ENCODE assay signal across 8 cellular contexts in the genomic region with DNA sequence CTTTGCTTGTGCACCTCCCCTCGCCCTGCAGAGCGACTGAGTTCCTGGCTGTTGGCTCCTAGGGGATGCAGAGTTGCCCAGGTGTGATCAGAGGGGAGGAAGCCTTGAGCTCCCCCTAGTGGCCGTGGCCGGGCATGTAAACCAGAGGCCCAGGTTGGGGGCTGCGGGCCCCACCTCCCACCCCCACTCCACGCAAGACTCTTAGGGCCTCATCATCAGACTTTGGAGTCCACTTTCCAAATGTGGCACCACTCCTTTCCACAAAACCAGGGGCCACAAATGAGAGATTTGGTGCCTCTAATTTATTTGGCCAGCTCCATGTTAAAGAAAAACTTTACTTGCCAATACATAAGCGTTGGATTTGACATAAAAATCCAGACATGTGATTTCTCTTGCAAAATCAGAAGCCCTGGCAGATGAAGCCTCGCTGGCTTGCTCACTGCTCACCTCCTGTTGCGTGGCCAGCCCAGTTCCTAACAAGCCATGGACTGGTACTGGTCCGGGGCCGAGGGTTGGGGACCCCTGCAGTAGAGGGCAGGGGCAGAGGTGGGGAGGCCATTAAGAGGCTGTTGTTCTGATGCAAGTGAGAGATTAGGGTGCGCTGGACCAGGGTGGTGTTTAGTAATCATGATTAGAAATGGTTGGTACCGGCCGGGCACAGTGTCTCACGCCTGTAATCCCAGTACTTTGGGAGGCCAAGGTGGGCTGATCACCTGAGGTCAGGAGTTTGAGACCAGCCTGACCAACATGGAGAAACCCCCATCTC. TPM values are rescaled to one million over a fixed set of nuclear protein-coding genes. Genes with fewer than 3 reads are reported as not detected.
DNase-seq lines count a peak whose midpoint lies in the region; ATAC-seq lines count a peak whose summit lies in the region.

No MANE protein-coding gene starts in this region.

- H3K9me3 Mint-ChIP-seq in activated T-helper 2 cell treated with anti-CD3 and anti-CD28 coated beads, Interferon-gamma antibody, Interleukin-2, Interleukin-4, amounts not matched to agents 10 μg/mL and 5 μg/mL and 100 μg/mL, durations not matched to agents 14 hours and 24 hours and 36 hours, result no peaks in the 10 kb centered on the region

- no peak overlapping the region for H3K4me3 Mint-ChIP-seq in activated T-helper 2 cell treated with anti-CD3 and anti-CD28 coated beads, Interferon-gamma antibody, Interleukin-2, Interleukin-4, amounts not matched to agents 10 μg/mL and 5 μg/mL and 100 μg/mL, durations not matched to agents 14 hours and 24 hours and 36 hours (ENCODE audit: low read depth)

- ATAC-seq in HG02759 (IDR thresholded peaks at IDR 0.05; ENCODE audit: unreplicated experiment), result no peak

- intact Hi-C loops in activated T-helper 2 cell treated with anti-CD3 and anti-CD28 coated beads, Interferon-gamma antibody, Interleukin-2, Interleukin-4, amounts not matched to agents 10 μg/mL and 5 μg/mL and 100 μg/mL, durations not matched to agents 14 hours and 24 hours and 36 hours (cut with micrococcal nuclease), result loop anchor here (2.0 kb wide), 1 partner anchor 302 kb away; no protein-coding TSS in a partner anchor
- intact Hi-C loops in head of caudate nucleus (cut with DNase I), result loop anchor here (5.0 to 10.0 kb wide), 3 partner anchors 110 to 302 kb away; no protein-coding TSS in a partner anchor

- H3K27me3 Mint-ChIP-seq in activated T-helper 2 cell treated with anti-CD3 and anti-CD28 coated beads, Interferon-gamma antibody, Interleukin-2, Interleukin-4, amounts not matched to agents 10 μg/mL and 5 μg/mL and 100 μg/mL, durations not matched to agents 14 hours and 24 hours and 36 hours (ENCODE audit: low read depth), result no peaks in the 10 kb centered on the region

- H3K36me3 Mint-ChIP-seq in activated T-helper 2 cell treated with anti-CD3 and anti-CD28 coated beads, Interferon-gamma antibody, Interleukin-2, Interleukin-4, amounts not matched to agents 10 μg/mL and 5 μg/mL and 100 μg/mL, durations not matched to agents 14 hours and 24 hours and 36 hours (ENCODE audit: low read depth), result no peaks in the 10 kb centered on the region

- no peak overlapping the region for H3K27ac Mint-ChIP-seq in activated T-helper 2 cell treated with anti-CD3 and anti-CD28 coated beads, Interferon-gamma antibody, Interleukin-2, Interleukin-4, amounts not matched to agents 10 μg/mL and 5 μg/mL and 100 μg/mL, durations not matched to agents 14 hours and 24 hours and 36 hours

- peak; percentile 10 for DNase-seq in NCI-H146 (lab: John Stamatoyannopoulos, UW)
- no peak for DNase-seq in NCI-H146 treated with DMSO at 0.1 percent for 48 hours (lab: John Stamatoyannopoulos, UW; ENCODE audit: unreplicated experiment)
- DNase-seq in NOMO-1 treated with DMSO at 0.1 percent for 48 hours (lab: John Stamatoyannopoulos, UW; ENCODE audit: unreplicated experiment), result peak; percentile 28
- peak; percentile 8 for DNase-seq in activated T-helper 2 cell treated with anti-CD3 and anti-CD28 coated beads, Interferon-gamma antibody, Interleukin-2, Interleukin-4, amounts not matched to agents 10 μg/mL and 5 μg/mL and 100 μg/mL, durations not matched to agents 14 hours and 24 hours and 36 hours (ENCODE audit: low spot score)
- peak; percentile 21 to 86 (median 66) for DNase-seq in head of caudate nucleus
- peak; percentile 57 for DNase-seq in retina
- DNase-seq in KG1 (lab: John Stamatoyannopoulos, UW), result no peak

- H3K4me1 Mint-ChIP-seq in activated T-helper 2 cell treated with anti-CD3 and anti-CD28 coated beads, Interferon-gamma antibody, Interleukin-2, Interleukin-4, amounts not matched to agents 10 μg/mL and 5 μg/mL and 100 μg/mL, durations not matched to agents 14 hours and 24 hours and 36 hours (ENCODE audit: low read depth), result no peaks in the 10 kb centered on the region

RNA-seq across cellular contexts. Expression of a gene that starts 28.7 kb away (rescaled TPM):
- 0.18 TPM in 1 of 2 replicates, not detected in the other for total RNA-seq in activated T-helper 2 cell treated with anti-CD3 and anti-CD28 coated beads, Interferon-gamma antibody, Interleukin-2, Interleukin-4, amounts not matched to agents 10 μg/mL and 5 μg/mL and 100 μg/mL, durations not matched to agents 14 hours and 24 hours and 36 hours

Comparison
In these comparisons a context has a peak if more than half of its experiments do, and no peak if none do; other contexts are left out.
1. DNase-seq: peak in NCI-H146 (single experiment), NOMO-1 treated with DMSO at 0.1 percent for 48 hours (single experiment), activated T-helper 2 cell treated with anti-CD3 and anti-CD28 coated beads, Interferon-gamma antibody, Interleukin-2, Interleukin-4, amounts not matched to agents 10 μg/mL and 5 μg/mL and 100 μg/mL, durations not matched to agents 14 hours and 24 hours and 36 hours (single experiment), head of caudate nucleus (42 of 42) and retina (single experiment); none in NCI-H146 treated with DMSO at 0.1 percent for 48 hours (single experiment) and KG1 (single experiment).